ENCODE assay signal across 25 cellular contexts in the genomic region with DNA sequence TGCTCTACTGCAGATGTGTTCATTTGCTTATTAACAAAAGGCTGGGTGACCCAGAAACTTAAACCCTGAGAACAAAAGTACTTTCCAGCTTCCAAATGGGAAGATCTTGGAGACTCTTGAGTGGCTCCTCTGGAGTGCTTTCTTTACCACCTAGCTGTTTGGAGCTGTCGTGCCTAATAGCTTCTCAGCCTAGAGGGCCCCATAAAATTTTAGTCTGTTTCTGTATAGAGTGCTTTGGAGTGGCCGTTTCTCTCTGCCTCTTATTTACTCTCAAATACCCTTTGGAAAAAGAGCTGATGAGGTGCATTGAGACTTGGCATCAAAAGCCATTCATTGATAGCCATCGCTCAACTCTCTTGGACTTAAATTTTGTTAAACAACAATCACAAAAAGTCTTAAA. TPM values are rescaled to one million over a fixed set of nuclear protein-coding genes. Genes with fewer than 3 reads are reported as not detected.
A peak's percentile ranks its signal among the peaks of the same experiment; 100 is the strongest.
DNase-seq lines count a peak whose midpoint lies in the region; ATAC-seq and TF ChIP-seq lines count a peak whose summit lies in the region.
"Had no signal": no experiment of that assay in that cellular context is flagged by ENCODE, and none has a peak within 500 bp of the region (broad histone marks: within the 10 kb centered on the region; RNA-seq: fewer than 3 reads in every experiment).

No MANE protein-coding gene starts in this region.

- H3K27ac Mint-ChIP-seq in brain (peak overlapping the region in 3 of 5 experiments; percentile 21 to 46 (median 40)), neural progenitor cell (peak overlapping the region; percentile 97)
- H3K27ac Mint-ChIP-seq: activated CD4-positive, alpha-beta T cell treated with anti-CD3 and anti-CD28 coated beads, Interleukin-2, amount 10 ng/mL, durations not matched to agents 7 days and 5 days; activated naive CD8-positive, alpha-beta T cell had no signal

- H3K36me3 Mint-ChIP-seq in brain (no peaks in the 10 kb centered on the region), neural progenitor cell (peaks cover 26% of the 10 kb centered on the region)
- H3K36me3 Mint-ChIP-seq: activated naive CD8-positive, alpha-beta T cell had no signal

- peak overlapping the region; percentile 64 for H3K27ac ChIP-seq in neural progenitor cell
- no peak overlapping the region for H3K27ac ChIP-seq in esophagus squamous epithelium
- H3K27ac ChIP-seq: BLaER1 treated with 17β-estradiol and CSF1 and Interleukin-3, amounts not matched to agents 10 nM and 100 nM; left ventricle myocardium inferior; psoas muscle; RWPE1; sigmoid colon; SJSA1; transverse colon had no signal

- peaks cover 31% of the 10 kb centered on the region for H3F3A ChIP-seq in neural progenitor cell (ENCODE audit: low read depth)

- no peak for TF ChIP-seq POLR2A in esophagus squamous epithelium (IDR thresholded peaks at IDR 0.05)

- no peak overlapping the region for H2AFZ ChIP-seq in neural progenitor cell (replicated peaks)

- no peaks in the 10 kb centered on the region for H3K9me3 ChIP-seq in neural progenitor cell (ENCODE audit: low read depth)
- no peaks in the 10 kb centered on the region for H3K9me3 ChIP-seq in esophagus squamous epithelium
- H3K9me3 ChIP-seq: BLaER1 treated with 17β-estradiol and CSF1 and Interleukin-3, amounts not matched to agents 10 nM and 100 nM; left ventricle myocardium inferior; psoas muscle; sigmoid colon; SJSA1; transverse colon had no signal

- intact Hi-C loops in esophagus squamous epithelium (cut with DNase I): no loop called here

- H3K9ac ChIP-seq in neural progenitor cell: no peak overlapping the region
- H3K9ac ChIP-seq: BLaER1 treated with 17β-estradiol and CSF1 and Interleukin-3, amounts not matched to agents 10 nM and 100 nM had no signal

- DNase-seq in DMS79 treated with DMSO at 0.1 percent for 48 hours (lab: John Stamatoyannopoulos, UW) (peak; percentile 91), NCI-H1105 treated with DMSO at 0.1 percent for 48 hours (lab: John Stamatoyannopoulos, UW) (peak; percentile 58), neural progenitor cell (ENCODE audit: low spot score) (no peak), esophagus squamous epithelium (lab: John Stamatoyannopoulos, UW) (no peak), amniotic stem cell (lab: John Stamatoyannopoulos, UW) (no peak)
- DNase-seq: activated CD4-positive, alpha-beta T cell treated with anti-CD3 and anti-CD28 coated beads, Interleukin-2, amount 10 ng/mL, durations not matched to agents 7 days and 5 days; anterior cingulate cortex; COR-L47; Kasumi-1; left ventricle myocardium inferior; mesendoderm; NCI-H2029; NCI-H446; NCI-H82; psoas muscle; sigmoid colon; stimulated activated CD4-positive, alpha-beta T cell treated with anti-CD3 and anti-CD28 coated beads, Interleukin-4, amount 100 ng/mL, for 1 hour; T1000; transverse colon had no signal

- ATAC-seq in HG02885 (IDR thresholded peaks at IDR 0.05; ENCODE audit: poor library complexity, unreplicated experiment): no peak
- ATAC-seq: psoas muscle had no signal

- H3K79me2 ChIP-seq in neural progenitor cell (ENCODE audit: low read depth): peaks cover 92% of the 10 kb centered on the region

- H3K27me3 ChIP-seq in neural progenitor cell (no peaks in the 10 kb centered on the region), esophagus squamous epithelium (no peaks in the 10 kb centered on the region)
- H3K27me3 ChIP-seq: BLaER1 treated with 17β-estradiol and CSF1 and Interleukin-3, amounts not matched to agents 10 nM and 100 nM; sigmoid colon; SJSA1; transverse colon had no signal

- peaks cover 57% of the 10 kb centered on the region for H3K4me1 ChIP-seq in neural progenitor cell
- H3K4me1 ChIP-seq in esophagus squamous epithelium: peaks cover 3 to 50% (median 5%) of the 10 kb centered on the region in 3 donors
- H3K4me1 ChIP-seq: SJSA1 had no signal

- H4K20me1 ChIP-seq in neural progenitor cell (ENCODE audit: low read depth): peaks cover 18% of the 10 kb centered on the region

- H3K4me3 Mint-ChIP-seq in brain: no peak overlapping the region
- no peak overlapping the region for H3K4me3 Mint-ChIP-seq in neural progenitor cell
- H3K4me3 Mint-ChIP-seq: activated CD4-positive, alpha-beta T cell treated with anti-CD3 and anti-CD28 coated beads, Interleukin-2, amount 10 ng/mL, durations not matched to agents 7 days and 5 days; activated naive CD8-positive, alpha-beta T cell had no signal

- no peaks in the 10 kb centered on the region for H3K27me3 Mint-ChIP-seq in brain
- H3K27me3 Mint-ChIP-seq in neural progenitor cell (ENCODE audit: insufficient read depth, low read depth): no peaks in the 10 kb centered on the region

- no peak overlapping the region for H3K4me3 ChIP-seq in neural progenitor cell
- no peak overlapping the region for H3K4me3 ChIP-seq in esophagus squamous epithelium
- H3K4me3 ChIP-seq: BLaER1 treated with 17β-estradiol and CSF1 and Interleukin-3, amounts not matched to agents 10 nM and 100 nM; left ventricle myocardium inferior; psoas muscle; sigmoid colon; SJSA1; transverse colon had no signal

- peak overlapping the region; percentile 55 for H3K4me2 ChIP-seq in neural progenitor cell
- H3K4me2 ChIP-seq: BLaER1 treated with 17β-estradiol and CSF1 and Interleukin-3, amounts not matched to agents 10 nM and 100 nM had no signal

- no peaks in the 10 kb centered on the region for H3K9me3 Mint-ChIP-seq in brain
- no peaks in the 10 kb centered on the region for H3K9me3 Mint-ChIP-seq in neural progenitor cell
- H3K9me3 Mint-ChIP-seq: activated CD4-positive, alpha-beta T cell treated with anti-CD3 and anti-CD28 coated beads, Interleukin-2, amount 10 ng/mL, durations not matched to agents 7 days and 5 days had no signal

- no peaks in the 10 kb centered on the region for H3K36me3 ChIP-seq in neural progenitor cell
- H3K36me3 ChIP-seq in esophagus squamous epithelium: no peaks in the 10 kb centered on the region
- H3K36me3 ChIP-seq: BLaER1 treated with 17β-estradiol and CSF1 and Interleukin-3, amounts not matched to agents 10 nM and 100 nM; left ventricle myocardium inferior; sigmoid colon; SJSA1; transverse colon had no signal

- 77 to 80% methylated on average over 3 of the region's 3 CpGs for WGBS in esophagus squamous epithelium, 2 donors

- H3K4me1 Mint-ChIP-seq in brain (peaks cover 81% of the 10 kb centered on the region), neural progenitor cell (peaks cover 90% of the 10 kb centered on the region)
- H3K4me1 Mint-ChIP-seq: activated CD4-positive, alpha-beta T cell treated with anti-CD3 and anti-CD28 coated beads, Interleukin-2, amount 10 ng/mL, durations not matched to agents 7 days and 5 days had no signal

- TF ChIP-seq CTCF in brain (conservative IDR thresholded peaks at IDR 0.05): no peak
- TF ChIP-seq CTCF in neural progenitor cell (IDR thresholded peaks at IDR 0.05): no peak
- TF ChIP-seq CTCF in esophagus squamous epithelium (IDR thresholded peaks at IDR 0.05): no peak

RNA-seq across cellular contexts. Expression of gene ZNRF3, which starts 50.7 kb away (rescaled TPM):
- polyA plus RNA-seq in brain (ENCODE audit: insufficient read depth, low read depth, low replicate concordance): 10.9 TPM
- total RNA-seq in neural progenitor cell (ENCODE audit: low replicate concordance) (4.1 and 12.0 TPM in 2 replicates), esophagus squamous epithelium (10 to 100 TPM in 1 of 4 donors, 1 to 10 TPM in 3; 6.6 to 10.9 (median 7.2) TPM)

Comparison
In these comparisons a context has a peak if more than half of its experiments do, and no peak if none do; other contexts are left out.
1. DNase-seq: peak in DMS79 treated with DMSO at 0.1 percent for 48 hours (single experiment) and NCI-H1105 treated with DMSO at 0.1 percent for 48 hours (single experiment); none in neural progenitor cell (single experiment), esophagus squamous epithelium (single experiment) and amniotic stem cell (single experiment).